In genomic region chr11:130313383-130314183, GRCh38 we compare ENCODE assay signal across 8 cellular contexts. TPM values are rescaled to one million over a fixed set of nuclear protein-coding genes. Genes with fewer than 3 reads are reported as not detected.
DNase-seq lines count a peak whose midpoint lies in the region; ATAC-seq and TF ChIP-seq lines count a peak whose summit lies in the region.

No MANE protein-coding gene starts in this region.

- H3K4me1 ChIP-seq in SJSA1 (replicated peaks): peaks cover 4% of the 10 kb centered on the region
- peaks cover 0 to 4% of the 10 kb centered on the region in 2 donors for H3K4me1 ChIP-seq in esophagus (ENCODE audit: control insufficient read depth in 2 of 2, insufficient read depth in 2 of 2, low read length in 1 of 2)

- ATAC-seq in activated CD8-positive, alpha-beta memory T cell treated with anti-CD3 and anti-CD28 coated beads, Interleukin-2, amount 10 ng/mL, durations not matched to agents 7 days and 5 days: no peak

- H3K27ac Mint-ChIP-seq in activated CD8-positive, alpha-beta memory T cell treated with anti-CD3 and anti-CD28 coated beads, Interleukin-2, amount 10 ng/mL, durations not matched to agents 7 days and 5 days: peak overlapping the region; percentile 88
- peak overlapping the region; percentile 75 for H3K27ac Mint-ChIP-seq in osteocyte (ENCODE audit: unreplicated experiment)

- peaks cover 5% of the 10 kb centered on the region for H3K36me3 Mint-ChIP-seq in activated CD8-positive, alpha-beta memory T cell treated with anti-CD3 and anti-CD28 coated beads, Interleukin-2, amount 10 ng/mL, durations not matched to agents 7 days and 5 days
- H3K36me3 Mint-ChIP-seq in osteocyte (ENCODE audit: unreplicated experiment): no peaks in the 10 kb centered on the region

- H3K9me3 ChIP-seq in SJSA1 (replicated peaks) (no peaks in the 10 kb centered on the region), esophagus (ENCODE audit: control insufficient read depth in 2 of 2, insufficient read depth in 1 of 2, low read depth in 1 of 2, low read length in 1 of 2) (no peaks in the 10 kb centered on the region)

- H3K4me3 ChIP-seq in SJSA1 (peak overlapping the region; percentile 81), esophagus (ENCODE audit: low read depth in 1 of 2, low read length in 2 of 2) (peak overlapping the region; percentile 57 to 91)

- CTCF ChIA-PET in activated CD8-positive, alpha-beta memory T cell treated with anti-CD3 and anti-CD28 coated beads, Interleukin-2, amount 10 ng/mL, durations not matched to agents 7 days and 5 days (lab: Charles Lee): no interaction called here

- H3K27ac ChIP-seq in SJSA1 (peak overlapping the region; percentile 89), esophagus (ENCODE audit: low read depth in 2 of 2, low read length in 1 of 2) (peak overlapping the region; percentile 93 to 95)

- WGBS in esophagus, 2 donors: 1 to 2% methylated on average over 21 of the region's 21 CpGs

- no peak for TF ChIP-seq CTCF in osteocyte (IDR thresholded peaks at IDR 0.05)

- no peaks in the 10 kb centered on the region for H3K27me3 Mint-ChIP-seq in activated CD8-positive, alpha-beta memory T cell treated with anti-CD3 and anti-CD28 coated beads, Interleukin-2, amount 10 ng/mL, durations not matched to agents 7 days and 5 days
- H3K27me3 Mint-ChIP-seq in osteocyte (ENCODE audit: unreplicated experiment): no peaks in the 10 kb centered on the region

- no peaks in the 10 kb centered on the region for H3K27me3 ChIP-seq in SJSA1 (replicated peaks)
- no peaks in the 10 kb centered on the region for H3K27me3 ChIP-seq in esophagus (ENCODE audit: control insufficient read depth in 1 of 2, insufficient read depth in 2 of 2, low read length in 2 of 2)

- H3K4me3 Mint-ChIP-seq in activated CD8-positive, alpha-beta memory T cell treated with anti-CD3 and anti-CD28 coated beads, Interleukin-2, amount 10 ng/mL, durations not matched to agents 7 days and 5 days: peak overlapping the region; percentile 86
- peak overlapping the region; percentile 81 for H3K4me3 Mint-ChIP-seq in osteocyte (ENCODE audit: unreplicated experiment)

- H3K4me1 Mint-ChIP-seq in activated CD8-positive, alpha-beta memory T cell treated with anti-CD3 and anti-CD28 coated beads, Interleukin-2, amount 10 ng/mL, durations not matched to agents 7 days and 5 days: peaks cover 34% of the 10 kb centered on the region
- peaks cover 25% of the 10 kb centered on the region for H3K4me1 Mint-ChIP-seq in osteocyte (ENCODE audit: unreplicated experiment)

- no peak for DNase-seq in activated CD8-positive, alpha-beta memory T cell treated with anti-CD3 and anti-CD28 coated beads, Interleukin-2, amount 10 ng/mL, durations not matched to agents 7 days and 5 days
- DNase-seq in activated CD8-positive, alpha-beta memory T cell treated with anti-CD3 and anti-CD28 coated beads, Interleukin-2, amount 50 U/mL, for 48 hours: no peak
- DNase-seq in SJSA1 (ENCODE audit: low read depth in 1 of 2, low spot score in 2 of 2): peak in 1 of 2 experiments; percentile 1
- no peak for DNase-seq in osteocyte (ENCODE audit: extremely low spot score, unreplicated experiment)
- DNase-seq in GOT3 (lab: John Stamatoyannopoulos, UW): no peak
- DNase-seq in KG1 (lab: John Stamatoyannopoulos, UW): no peak
- DNase-seq in AG20443 (ENCODE audit: low spot score): no peak

- no peaks in the 10 kb centered on the region for H3K36me3 ChIP-seq in SJSA1
- H3K36me3 ChIP-seq in esophagus (ENCODE audit: control insufficient read depth in 2 of 2, insufficient read depth in 2 of 2, low read length in 1 of 2): no peaks in the 10 kb centered on the region

- no peaks in the 10 kb centered on the region for H3K9me3 Mint-ChIP-seq in activated CD8-positive, alpha-beta memory T cell treated with anti-CD3 and anti-CD28 coated beads, Interleukin-2, amount 10 ng/mL, durations not matched to agents 7 days and 5 days (ENCODE audit: low read depth)
- H3K9me3 Mint-ChIP-seq in osteocyte (ENCODE audit: unreplicated experiment): no peaks in the 10 kb centered on the region

RNA-seq across cellular contexts. Expression of gene ZBTB44, which starts 1.1 kb away (rescaled TPM):
- total RNA-seq in activated CD8-positive, alpha-beta memory T cell treated with anti-CD3 and anti-CD28 coated beads, Interleukin-2, amount 10 ng/mL, durations not matched to agents 7 days and 5 days: 10 to 100 TPM; 36.9 to 41.7 TPM
- 10.2 and 14.4 TPM in 2 replicates for total RNA-seq in SJSA1 (2014; rRNA removed; shearing (Covaris generic))
- 1 to 10 TPM; 6.7 to 7.2 TPM for polyA plus RNA-seq in esophagus
- total RNA-seq in osteocyte: 28.1 and 32.5 TPM in 2 replicates
